ENCODE assay signal across 8 cellular contexts in the genomic region with DNA sequence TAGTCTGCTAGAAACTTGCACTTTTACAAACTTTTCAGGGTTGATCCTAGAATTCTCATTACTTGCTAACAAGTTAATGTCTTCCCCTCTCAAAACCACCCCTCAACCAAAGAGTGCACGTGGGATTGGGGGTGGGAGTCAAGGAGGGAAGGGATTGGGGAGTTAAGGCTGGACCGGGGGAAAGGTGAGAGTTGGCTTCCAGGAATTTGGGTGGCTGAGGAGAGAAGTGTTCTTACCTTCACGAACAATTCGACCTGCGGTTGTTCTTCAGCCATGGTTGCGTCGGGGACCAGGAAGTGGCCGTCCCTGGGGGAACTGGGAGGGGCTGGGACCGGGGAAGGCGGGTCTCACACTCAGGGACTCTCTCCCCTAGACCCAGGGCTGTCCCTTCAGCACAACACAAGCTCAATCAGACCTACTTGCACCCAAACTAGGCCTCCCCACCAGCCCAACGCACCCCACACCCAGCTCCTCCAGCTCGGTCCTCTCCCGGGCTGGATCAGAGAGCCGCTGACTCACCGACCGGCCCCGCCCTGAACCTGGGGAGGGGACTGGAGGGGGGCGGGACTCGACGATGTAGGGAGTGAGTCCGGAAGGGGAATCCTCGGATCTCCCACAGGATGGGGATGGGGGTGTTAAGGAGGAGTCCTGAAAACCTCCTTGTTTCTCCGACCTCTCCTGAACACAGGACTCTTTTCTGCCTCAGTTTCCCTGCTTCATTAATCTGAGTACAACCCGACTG. TPM values are rescaled to one million over a fixed set of nuclear protein-coding genes. Genes with fewer than 3 reads are reported as not detected.
A peak's percentile ranks its signal among the peaks of the same experiment; 100 is the strongest.
DNase-seq lines count a peak whose midpoint lies in the region; ATAC-seq and TF ChIP-seq lines count a peak whose summit lies in the region.

A gene (minus strand): TSS at position 505 of the 742 bp plus-strand sequence. CDS start 230 bp downstream, at position 275.

- H3K27ac Mint-ChIP-seq in endodermal cell: peak within 1 kb of the TSS; percentile 93
- peak within 1 kb of the TSS; percentile 99 for H3K27ac Mint-ChIP-seq in mesothelial cell of epicardium

- TF ChIP-seq CTCF in OCI-LY3 (IDR thresholded peaks at IDR 0.05; ENCODE audit: low read depth, low read length) (no peak), endodermal cell (conservative IDR thresholded peaks at IDR 0.05) (no peak), mesothelial cell of epicardium (IDR thresholded peaks at IDR 0.05; ENCODE audit: unreplicated experiment) (no peak)

- peaks cover 23% of the 10 kb centered on the region for H3K36me3 ChIP-seq in OCI-LY3 (replicated peaks; ENCODE audit: low read depth, low read length)
- peaks cover 32% of the 10 kb centered on the region for H3K36me3 ChIP-seq in endodermal cell (ENCODE audit: control insufficient read depth, insufficient read depth, low read length)

- DNase-seq in DMS79 treated with DMSO at 0.1 percent for 48 hours (lab: John Stamatoyannopoulos, UW) (peak; percentile 87), endodermal cell (peak; percentile 93), mesothelial cell of epicardium (ENCODE audit: low spot score in 2 of 2, unreplicated experiment in 2 of 2) (peak; percentile 63 to 78)
- DNase-seq in activated CD8-positive, alpha-beta memory T cell treated with anti-CD3 and anti-CD28 coated beads, Interleukin-2, amount 50 U/mL, for 1 hour (ENCODE audit: extremely low read depth): peak; percentile 49
- peak; percentile 70 for DNase-seq in stimulated activated CD8-positive, alpha-beta memory T cell treated with anti-CD3 and anti-CD28 coated beads, Interleukin-4, amount 100 ng/mL, for 24 hours (ENCODE audit: low read depth)

- 0% methylated on average over 4 to 24 of the region's 24 CpGs for whole genome bisulfite sequencing in endodermal cell (ENCODE audit: insufficient coverage in 1 of 2, insufficient read length in 1 of 2), 2 experiments

- peak within 1 kb of the TSS; percentile 98 for H3K4me2 ChIP-seq in OCI-LY3 (ENCODE audit: low read length)

- no peaks in the 10 kb centered on the region for H3K27me3 Mint-ChIP-seq in endodermal cell (ENCODE audit: insufficient read depth)
- no peaks in the 10 kb centered on the region for H3K27me3 Mint-ChIP-seq in mesothelial cell of epicardium (ENCODE audit: low read depth)

- H3K9me3 ChIP-seq in OCI-LY3 (ENCODE audit: insufficient read depth, low read length) (no peaks in the 10 kb centered on the region), endodermal cell (ENCODE audit: control insufficient read depth, low read length) (no peaks in the 10 kb centered on the region)

- H3K9ac ChIP-seq in OCI-LY3 (ENCODE audit: low read length) (peak within 1 kb of the TSS; percentile 99), endodermal cell (ENCODE audit: extremely low read depth, low read length, poor library complexity, severe bottlenecking) (peak within 1 kb of the TSS; percentile 88)

- 0 out of 2 replicates have a peak within 1 kb of the TSS, but pooled peaks have one; percentile 66 for H2AFZ ChIP-seq in OCI-LY3 (ENCODE audit: low read depth, low read length)

- ATAC-seq in HG03460 (IDR thresholded peaks at IDR 0.05; ENCODE audit: unreplicated experiment): peak; percentile 28
- ATAC-seq in HG03097 (IDR thresholded peaks at IDR 0.05; ENCODE audit: low FRiP score, unreplicated experiment): no peak

- H3K27ac ChIP-seq in OCI-LY3 (ENCODE audit: low read length) (peak within 1 kb of the TSS; percentile 98), endodermal cell (ENCODE audit: low read depth, low read length) (peak within 1 kb of the TSS; percentile 87)

- H3K4me3 Mint-ChIP-seq in endodermal cell (peak within 1 kb of the TSS; percentile 99), mesothelial cell of epicardium (peak within 1 kb of the TSS; percentile 82)

- H3K36me3 Mint-ChIP-seq in endodermal cell (ENCODE audit: low read depth): peaks cover 31% of the 10 kb centered on the region
- H3K36me3 Mint-ChIP-seq in mesothelial cell of epicardium: peaks cover 16% of the 10 kb centered on the region

- H3K27me3 ChIP-seq in OCI-LY3 (ENCODE audit: low read depth, low read length): no peaks in the 10 kb centered on the region
- no peaks in the 10 kb centered on the region for H3K27me3 ChIP-seq in endodermal cell (ENCODE audit: control insufficient read depth, insufficient read depth, low read length, poor library complexity, severe bottlenecking)

- H3K79me2 ChIP-seq in OCI-LY3 (ENCODE audit: low read length): peaks cover 50% of the 10 kb centered on the region

- H3K4me3 ChIP-seq in OCI-LY3 (ENCODE audit: low read length) (peak within 1 kb of the TSS; percentile 95), endodermal cell (ENCODE audit: low read length) (peak within 1 kb of the TSS; percentile 98)

- H3K4me1 Mint-ChIP-seq in endodermal cell: peaks cover 41% of the 10 kb centered on the region
- peaks cover 63% of the 10 kb centered on the region for H3K4me1 Mint-ChIP-seq in mesothelial cell of epicardium

- peaks cover 8% of the 10 kb centered on the region for H4K20me1 ChIP-seq in OCI-LY3 (ENCODE audit: insufficient read depth, low read length)

- H3K9me3 Mint-ChIP-seq in endodermal cell (no peaks in the 10 kb centered on the region), mesothelial cell of epicardium (no peaks in the 10 kb centered on the region)

- H3K4me1 ChIP-seq in OCI-LY3 (ENCODE audit: low read length): peaks cover 37% of the 10 kb centered on the region
- peaks cover 18% of the 10 kb centered on the region for H3K4me1 ChIP-seq in endodermal cell (ENCODE audit: control insufficient read depth, insufficient read depth, low read length)

RNA-seq across cellular contexts. Expression of the gene that starts here (rescaled TPM):
- total RNA-seq in endodermal cell (100 to 1,000 TPM; 289 to 380 TPM), mesothelial cell of epicardium (133 to 139 TPM (median 136 TPM) in 3 replicates)
- polyA plus RNA-seq in endodermal cell (2013, experiment 1 of 2): 265 TPM
- polyA plus RNA-seq in endodermal cell (2013, experiment 2 of 2): 271 TPM
